ENCODE assay signal across 1 cellular context in genomic region chr1:200625381-200625824, GRCh38.
TF ChIP-seq lines count a peak whose summit lies in the region.

No MANE protein-coding gene starts in this region.

TF ChIP-seq in GM23338, 12 proteins besides CTCF, POLR2A, EP300 and RAD21 (continued from another document):
- TF ChIP-seq REST (IDR thresholded peaks at IDR 0.05; ENCODE audit: unreplicated experiment), result no peak
- no peak for TF ChIP-seq EZH2phosphoT487 (IDR thresholded peaks at IDR 0.05; ENCODE audit: unreplicated experiment)
- TF ChIP-seq EZH2 (IDR thresholded peaks at IDR 0.05; ENCODE audit: low read depth, unreplicated experiment), result no peak
- no peak for TF ChIP-seq POLR2AphosphoS5 (IDR thresholded peaks at IDR 0.05; ENCODE audit: low read depth)
- TF ChIP-seq ZNF462 (CRISPR knock-in tag; IDR thresholded peaks at IDR 0.05), result no peak
- TF ChIP-seq STAT1 (IDR thresholded peaks at IDR 0.05; ENCODE audit: unreplicated experiment), result no peak
- TF ChIP-seq ZNF114 (CRISPR knock-in tag; IDR thresholded peaks at IDR 0.05), result no peak
- no peak for TF ChIP-seq JUNB (IDR thresholded peaks at IDR 0.05; ENCODE audit: unreplicated experiment)
- no peak for TF ChIP-seq NANOG (IDR thresholded peaks at IDR 0.05; ENCODE audit: borderline replicate concordance)
- no peak for TF ChIP-seq ZNF331 (CRISPR knock-in tag; IDR thresholded peaks at IDR 0.05; ENCODE audit: low read depth)
TF ChIP-seq in GM23338: peak in this region for 0.
